In the genomic region with DNA sequence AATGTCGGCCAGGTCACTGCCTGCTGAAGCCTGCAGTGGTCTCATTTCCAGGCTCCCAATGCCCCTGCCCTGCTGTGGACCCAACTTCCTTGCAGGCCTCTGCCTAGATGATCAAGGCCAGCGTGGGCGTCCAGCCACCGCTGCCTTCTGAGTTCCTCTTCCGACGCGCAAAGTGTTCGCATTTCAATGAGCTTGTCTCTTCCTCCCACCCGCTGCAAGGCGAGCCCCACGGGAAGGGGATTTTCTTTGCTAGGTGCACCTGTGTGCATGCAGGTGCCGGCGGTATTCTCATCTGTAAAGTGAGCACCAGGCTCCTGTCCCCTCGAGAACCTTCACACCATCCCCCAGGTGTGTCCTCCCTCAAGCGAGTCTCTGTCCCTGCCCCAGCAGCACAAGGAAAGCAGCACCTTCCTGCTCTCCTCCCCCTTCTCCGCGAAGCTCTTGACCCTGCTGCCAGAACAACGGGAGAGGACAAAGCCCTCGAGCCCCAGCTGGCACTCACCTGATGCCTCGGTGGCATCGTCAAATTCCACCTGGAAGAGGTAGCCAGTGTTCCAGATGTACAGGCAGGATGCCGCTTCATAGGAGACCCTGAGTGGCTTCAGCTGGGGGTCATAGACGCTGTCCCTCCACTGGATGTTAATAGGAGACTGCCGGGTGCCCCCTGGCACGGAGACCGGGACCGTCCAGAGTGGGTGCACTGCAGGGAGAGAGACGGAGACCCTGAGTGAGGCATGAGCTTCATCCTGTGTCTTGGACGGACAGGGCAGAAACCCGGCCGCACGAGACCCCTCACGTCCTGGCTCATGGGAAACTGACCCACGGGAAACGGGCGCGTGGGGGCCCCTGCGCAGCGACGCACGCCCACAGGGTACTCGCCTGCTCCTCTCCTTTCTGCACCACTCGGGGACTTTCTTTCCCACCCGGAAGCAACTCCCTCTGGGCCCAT, we compare ENCODE assay signal across 13 cellular contexts. TPM values are rescaled to one million over a fixed set of nuclear protein-coding genes. Genes with fewer than 3 reads are reported as not detected.
DNase-seq lines count a peak whose midpoint lies in the region; ATAC-seq and TF ChIP-seq lines count a peak whose summit lies in the region.
"Had no signal": no experiment of that assay in that cellular context is flagged by ENCODE, and none has a peak within 500 bp of the region (broad histone marks: within the 10 kb centered on the region; RNA-seq: fewer than 3 reads in every experiment).

No MANE protein-coding gene starts in this region.

- POLR2A ChIA-PET in CD8-positive, alpha-beta T cell (lab: Charles Lee) = no interaction called here

- H3K4me3 ChIP-seq in CD8-positive, alpha-beta T cell (ENCODE audit: low read depth, low read length) = no peak overlapping the region
- H3K4me3 ChIP-seq: vagina had no signal

- no peak overlapping the region for H3K27ac ChIP-seq in CD8-positive, alpha-beta T cell (ENCODE audit: low read depth, low read length)
- H3K27ac ChIP-seq: vagina had no signal

- peak overlapping the region; percentile 60 for H3K4me3 Mint-ChIP-seq in CD8-positive, alpha-beta T cell
- H3K4me3 Mint-ChIP-seq in T-helper 17 cell (no peak overlapping the region), naive B cell (peak overlapping the region in 7 of 8 donors; percentile 3 to 89 (median 78))
- H3K4me3 Mint-ChIP-seq: brain had no signal

- no peak for ATAC-seq in CD8-positive, alpha-beta T cell
- peak; percentile 25 for ATAC-seq in T-helper 17 cell
- ATAC-seq in naive B cell (ENCODE audit: low read depth in 2 of 2) = peak; percentile 71 to 74
- ATAC-seq in HG03521 (IDR thresholded peaks at IDR 0.05; ENCODE audit: unreplicated experiment) = no peak
- no peak for ATAC-seq in GM18873 (IDR thresholded peaks at IDR 0.05; ENCODE audit: low FRiP score, unreplicated experiment)

- CTCF ChIA-PET in CD8-positive, alpha-beta T cell (lab: Charles Lee) = interaction anchor here (1.0 to 1.8 kb wide), 3 partner anchors 55 to 77 kb away, joined by 3 to 5 read pairs (median 5); no protein-coding TSS in a partner anchor

- TF ChIP-seq CTCF in CD8-positive, alpha-beta T cell (IDR thresholded peaks at IDR 0.05) = no peak
- no peak for TF ChIP-seq CTCF in GM13977 (IDR thresholded peaks at IDR 0.05; ENCODE audit: extremely low read depth, insufficient read depth, missing control alignments)

- H3K27me3 ChIP-seq in CD8-positive, alpha-beta T cell (ENCODE audit: insufficient read depth, low read length) = no peaks in the 10 kb centered on the region
- H3K27me3 ChIP-seq: vagina had no signal

- in situ Hi-C loops in GM13977 (cut with MboI; ENCODE audit: low pct_unique_long_range_greater_than_20kb, low sequenced_read_pairs, unreplicated experiment) = no loop called here

- no peaks in the 10 kb centered on the region for H3K36me3 ChIP-seq in CD8-positive, alpha-beta T cell (ENCODE audit: insufficient read depth, low read length)
- H3K36me3 ChIP-seq: vagina had no signal

- DNase-seq in CD8-positive, alpha-beta T cell = peak in 1 of 7 experiments; percentile 40
- DNase-seq in GM13977 (ENCODE audit: low spot score) = peak; percentile 79
- DNase-seq in T-helper 17 cell = no peak
- DNase-seq in naive B cell = peak; percentile 82
- no peak for DNase-seq in dermis blood vessel endothelial cell
- no peak for DNase-seq in stimulated activated naive CD4-positive, alpha-beta T cell treated with Interleukin-2 at 50 U/mL for 16 hours (lab: John Stamatoyannopoulos, UW)

- H3K9me3 Mint-ChIP-seq in CD8-positive, alpha-beta T cell = no peaks in the 10 kb centered on the region
- H3K9me3 Mint-ChIP-seq in naive B cell = no peaks in the 10 kb centered on the region
- H3K9me3 Mint-ChIP-seq: brain had no signal

- H3K36me3 Mint-ChIP-seq in CD8-positive, alpha-beta T cell = no peaks in the 10 kb centered on the region
- H3K36me3 Mint-ChIP-seq in T-helper 17 cell (ENCODE audit: low read depth) = no peaks in the 10 kb centered on the region
- no peaks in the 10 kb centered on the region for H3K36me3 Mint-ChIP-seq in naive B cell
- H3K36me3 Mint-ChIP-seq: brain had no signal

- peaks cover 7% of the 10 kb centered on the region for H3K4me1 Mint-ChIP-seq in CD8-positive, alpha-beta T cell (ENCODE audit: low read depth)
- H3K4me1 Mint-ChIP-seq in T-helper 17 cell = peaks cover 5% of the 10 kb centered on the region
- peaks cover 26 to 33% (median 30%) of the 10 kb centered on the region in 3 donors for H3K4me1 Mint-ChIP-seq in naive B cell

- H3K4me1 ChIP-seq in CD8-positive, alpha-beta T cell (ENCODE audit: insufficient read depth, low read length) = peaks cover 6% of the 10 kb centered on the region
- H3K4me1 ChIP-seq: vagina had no signal

- no peaks in the 10 kb centered on the region for H3K9me3 ChIP-seq in CD8-positive, alpha-beta T cell (ENCODE audit: low read length)
- no peaks in the 10 kb centered on the region for H3K9me3 ChIP-seq in T-helper 17 cell (ENCODE audit: control insufficient read depth, low read length, poor library complexity, severe bottlenecking)
- H3K9me3 ChIP-seq: vagina had no signal

- peaks cover 2% of the 10 kb centered on the region for H3K27me3 Mint-ChIP-seq in CD8-positive, alpha-beta T cell (ENCODE audit: low read depth)
- H3K27me3 Mint-ChIP-seq in T-helper 17 cell (peaks cover 23% of the 10 kb centered on the region), naive B cell (no peaks in the 10 kb centered on the region)

- intact Hi-C loops in CD8-positive, alpha-beta T cell (cut with DNase I, micrococcal nuclease) = no loop called here

- H3K27ac Mint-ChIP-seq in CD8-positive, alpha-beta T cell = no peak overlapping the region
- H3K27ac Mint-ChIP-seq in T-helper 17 cell (peak overlapping the region; percentile 77), naive B cell (peak overlapping the region; percentile 91 to 98 (median 96))

RNA-seq across cellular contexts. Expression of a gene that starts 9.8 kb away (rescaled TPM):
- not detected for total RNA-seq in CD8-positive, alpha-beta T cell
- total RNA-seq in T-helper 17 cell (not detected), dermis blood vessel endothelial cell (not detected in 2 replicates)
- polyA plus RNA-seq in naive B cell (ENCODE audit: low read depth in 6 of 6) = not detected
- total RNA-seq: epithelial cell of proximal tubule, omental fat pad, RPMI7951, vagina had no signal

RNA-seq across cellular contexts. Expression of a gene that starts 24.7 kb away (rescaled TPM):
- total RNA-seq in CD8-positive, alpha-beta T cell = 10 to 100 TPM; 55.3 to 60.6 TPM
- total RNA-seq in T-helper 17 cell (10 to 100 TPM; 46.9 to 47.9 TPM), dermis blood vessel endothelial cell (23.5 and 36.4 TPM in 2 replicates)
- 10 to 100 TPM; 24.3 to 40.1 (median 28.5) TPM for polyA plus RNA-seq in naive B cell (ENCODE audit: low read depth in 6 of 6)

RNA-seq across cellular contexts. Expression of a gene that starts 57.2 kb away (rescaled TPM):
- 100 to 1,000 TPM; 359 to 369 TPM for total RNA-seq in CD8-positive, alpha-beta T cell
- total RNA-seq in T-helper 17 cell (10 to 100 TPM; 50.4 to 53.9 TPM), dermis blood vessel endothelial cell (5.1 and 7.8 TPM in 2 replicates)
- 1 to 10 TPM in 4 of 6 donors, under 1 TPM in 2; 0.56 to 2.2 (median 1.7) TPM for polyA plus RNA-seq in naive B cell (ENCODE audit: low read depth in 6 of 6)

Comparison
In these comparisons a context has a peak if more than half of its experiments do, and no peak if none do; other contexts are left out.
1. ATAC-seq: peak in T-helper 17 cell (single experiment) and naive B cell (2 of 2); none in CD8-positive, alpha-beta T cell (single experiment), HG03521 (single experiment) and GM18873 (single experiment).
2. DNase-seq: peak in GM13977 (single experiment) and naive B cell (single experiment); none in T-helper 17 cell (0 of 3), dermis blood vessel endothelial cell (single experiment) and stimulated activated naive CD4-positive, alpha-beta T cell treated with Interleukin-2 at 50 U/mL for 16 hours (single experiment).
3. RNA of a gene that starts 57.2 kb away (total RNA-seq): 359 to 369 TPM in CD8-positive, alpha-beta T cell; 50.4 to 53.9 TPM in T-helper 17 cell and 5.1 to 7.8 TPM in dermis blood vessel endothelial cell; every median in the first group is over 4 times any median in the second.